In genomic region chr4:189463734-189464133, GRCh38 we compare ENCODE assay signal across 7 cellular contexts.
"Had no signal": no experiment of that assay in that cellular context is flagged by ENCODE, and none has a peak within 500 bp of the region (broad histone marks: within the 10 kb centered on the region; RNA-seq: fewer than 3 reads in every experiment).

No MANE protein-coding gene starts in this region.

- H3K4me1 ChIP-seq: HAP-1 had no signal

- H3K27ac Mint-ChIP-seq: HFFc6 had no signal

- H3K4me3 ChIP-seq: GM23248, HAP-1, K562 had no signal

- H3K9me3 ChIP-seq: HAP-1 had no signal

- ATAC-seq: HCT116, K562 had no signal

- H3K27ac ChIP-seq: GM23248, HL-60 had no signal

- H3K36me3 ChIP-seq: HAP-1 had no signal

- H2AFZ ChIP-seq: GM23248 had no signal

- DNase-seq: GM23248, HFFc6, IMR-90 had no signal

- H3K9ac ChIP-seq: GM23248 had no signal

- H3K4me3 Mint-ChIP-seq: HFFc6 had no signal
